Comparison of ENCODE assay signal across 12 cellular contexts in the genomic region with DNA sequence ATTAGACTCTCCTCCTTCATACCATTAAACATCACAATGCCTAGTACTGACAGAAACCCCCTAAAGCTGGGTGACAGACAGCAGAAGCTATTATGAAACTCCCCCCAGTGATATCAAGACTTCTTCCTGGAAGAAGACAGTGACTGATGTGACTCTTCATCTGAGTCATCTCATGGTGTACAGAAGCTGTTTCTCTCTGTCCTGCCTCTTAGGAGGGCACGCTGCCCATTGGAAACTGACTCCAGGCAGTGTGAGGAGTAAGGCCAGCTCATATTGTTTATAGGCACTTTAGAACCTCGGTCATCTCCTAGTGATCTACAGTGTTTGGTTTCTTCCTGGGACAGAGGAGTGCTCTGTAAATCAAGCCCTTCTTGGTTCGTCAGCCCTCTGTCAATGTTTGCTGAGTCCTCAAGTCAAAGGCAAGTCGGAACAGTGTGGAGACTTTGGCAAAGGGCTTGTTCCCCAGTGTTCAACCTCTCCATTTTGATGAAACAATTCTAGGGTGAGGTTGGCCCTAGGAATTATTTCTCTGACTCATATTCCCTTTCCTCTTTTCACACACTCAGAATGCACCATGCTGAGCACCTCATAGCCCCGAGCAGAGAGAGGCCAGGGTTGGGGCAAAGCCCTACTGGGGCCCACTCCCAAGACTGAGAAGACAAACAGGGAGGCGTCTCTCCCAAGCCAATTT.
A peak's percentile ranks its signal among the peaks of the same experiment; 100 is the strongest.
DNase-seq lines count a peak whose midpoint lies in the region; ATAC-seq and TF ChIP-seq lines count a peak whose summit lies in the region.
"Had no signal": no experiment of that assay in that cellular context is flagged by ENCODE, and none has a peak within 500 bp of the region (broad histone marks: within the 10 kb centered on the region; RNA-seq: fewer than 3 reads in every experiment).

No MANE protein-coding gene starts in this region.

- TF ChIP-seq EP300 in stomach (IDR thresholded peaks at IDR 0.05) = no peak

- peak overlapping the region; percentile 39 for H3K4me3 Mint-ChIP-seq in activated CD4-positive, alpha-beta T cell treated with anti-CD3 and anti-CD28 coated beads, Interleukin-2, amount 10 ng/mL, durations not matched to agents 24 days and 14 days
- H3K4me3 Mint-ChIP-seq: memory B cell had no signal

- DNase-seq in activated CD4-positive, alpha-beta T cell treated with anti-CD3 and anti-CD28 coated beads, Interleukin-2, amount 10 ng/mL, durations not matched to agents 24 days and 14 days = peak; percentile 62
- no peak for DNase-seq in activated CD4-positive, alpha-beta T cell treated with anti-CD3 and anti-CD28 coated beads for 1 hour
- peak; percentile 27 for DNase-seq in NCI-H510A (lab: John Stamatoyannopoulos, UW)
- peak; percentile 37 to 70 for DNase-seq in breast epithelium (ENCODE audit: low spot score in 2 of 2)
- no peak for DNase-seq in sciatic nerve (ENCODE audit: low spot score)
- no peak for DNase-seq in stomach
- DNase-seq: activated effector memory CD4-positive, alpha-beta T cell treated with Interleukin-2 at 50 U/mL for 16 hours; NCI-H1092 treated with DMSO at 0.1 percent for 48 hours had no signal

- TF ChIP-seq CTCF in breast epithelium (IDR thresholded peaks at IDR 0.05) (no peak), stomach (IDR thresholded peaks at IDR 0.05) (no peak)

- H3K4me3 ChIP-seq in breast epithelium = no peak overlapping the region
- H3K4me3 ChIP-seq in skin epidermis = no peak overlapping the region
- no peak overlapping the region for H3K4me3 ChIP-seq in stomach
- H3K4me3 ChIP-seq: tibial nerve had no signal

- 58 to 78% (median 68%) methylated on average over 6 of the region's 6 CpGs for WGBS in stomach, 5 donors

- peaks cover 11% of the 10 kb centered on the region for H3K9me3 Mint-ChIP-seq in activated CD4-positive, alpha-beta T cell treated with anti-CD3 and anti-CD28 coated beads, Interleukin-2, amount 10 ng/mL, durations not matched to agents 24 days and 14 days
- H3K9me3 Mint-ChIP-seq: memory B cell had no signal

- H3K27ac ChIP-seq in breast epithelium (peak overlapping the region; percentile 60 to 67), skin epidermis (peak overlapping the region in 19 of 21 experiments; percentile 13 to 80 (median 69)), stomach (no peak overlapping the region)
- H3K27ac ChIP-seq: tibial nerve had no signal

- intact Hi-C loops in activated CD4-positive, alpha-beta T cell treated with anti-CD3 and anti-CD28 coated beads, Interleukin-2, amount 10 ng/mL, durations not matched to agents 24 days and 14 days (cut with micrococcal nuclease) = loop anchor here (1.0 to 10.0 kb wide), 2 partner anchors 225 to 358 kb away; no protein-coding TSS in a partner anchor
- intact Hi-C loops in breast epithelium (cut with DNase I; ENCODE audit: low total_unique reads) = no loop called here
- intact Hi-C loops in sciatic nerve (cut with DNase I) = no loop called here
- intact Hi-C loops in stomach (cut with DNase I; ENCODE audit: low total_unique reads) = no loop called here

- ATAC-seq in sciatic nerve (no peak), GM21786 (IDR thresholded peaks at IDR 0.05; ENCODE audit: unreplicated experiment) (no peak)

- no peaks in the 10 kb centered on the region for H3K27me3 Mint-ChIP-seq in activated CD4-positive, alpha-beta T cell treated with anti-CD3 and anti-CD28 coated beads, Interleukin-2, amount 10 ng/mL, durations not matched to agents 24 days and 14 days

- H3K36me3 ChIP-seq in breast epithelium = no peaks in the 10 kb centered on the region
- H3K36me3 ChIP-seq in stomach = no peaks in the 10 kb centered on the region
- H3K36me3 ChIP-seq: tibial nerve had no signal

- no peaks in the 10 kb centered on the region for H3K27me3 ChIP-seq in breast epithelium
- H3K27me3 ChIP-seq in stomach = no peaks in the 10 kb centered on the region
- H3K27me3 ChIP-seq: tibial nerve had no signal

- peaks cover 7% of the 10 kb centered on the region for H3K36me3 Mint-ChIP-seq in activated CD4-positive, alpha-beta T cell treated with anti-CD3 and anti-CD28 coated beads, Interleukin-2, amount 10 ng/mL, durations not matched to agents 24 days and 14 days (ENCODE audit: low read depth)
- H3K36me3 Mint-ChIP-seq: memory B cell had no signal

- peaks cover 71% of the 10 kb centered on the region for H3K4me1 Mint-ChIP-seq in activated CD4-positive, alpha-beta T cell treated with anti-CD3 and anti-CD28 coated beads, Interleukin-2, amount 10 ng/mL, durations not matched to agents 24 days and 14 days
- H3K4me1 Mint-ChIP-seq: memory B cell had no signal

- peak overlapping the region; percentile 93 for H3K27ac Mint-ChIP-seq in activated CD4-positive, alpha-beta T cell treated with anti-CD3 and anti-CD28 coated beads, Interleukin-2, amount 10 ng/mL, durations not matched to agents 24 days and 14 days
- H3K27ac Mint-ChIP-seq: memory B cell had no signal

- TF ChIP-seq POLR2A in breast epithelium (IDR thresholded peaks at IDR 0.05) (no peak), stomach (IDR thresholded peaks at IDR 0.05) (no peak)

- no peaks in the 10 kb centered on the region for H3K4me1 ChIP-seq in breast epithelium
- H3K4me1 ChIP-seq in stomach = no peaks in the 10 kb centered on the region
- H3K4me1 ChIP-seq: tibial nerve had no signal

- H3K9me3 ChIP-seq in breast epithelium (no peaks in the 10 kb centered on the region), stomach (no peaks in the 10 kb centered on the region)
- H3K9me3 ChIP-seq: tibial nerve had no signal

Comparison
In these comparisons a context has a peak if more than half of its experiments do, and no peak if none do; other contexts are left out.
1. DNase-seq: peak in activated CD4-positive, alpha-beta T cell treated with anti-CD3 and anti-CD28 coated beads, Interleukin-2, amount 10 ng/mL, durations not matched to agents 24 days and 14 days (single experiment), NCI-H510A (single experiment) and breast epithelium (2 of 2); none in activated CD4-positive, alpha-beta T cell treated with anti-CD3 and anti-CD28 coated beads for 1 hour (single experiment), sciatic nerve (single experiment) and stomach (single experiment).
2. H3K27ac ChIP-seq: peak in breast epithelium (2 of 2) and skin epidermis (19 of 21); none in stomach (0 of 5).